Comparison of ENCODE assay signal across 27 cellular contexts in genomic region chr11:69027704-69028372, GRCh38. TPM values are rescaled to one million over a fixed set of nuclear protein-coding genes. Genes with fewer than 3 reads are reported as not detected.
DNase-seq lines count a peak whose midpoint lies in the region; ATAC-seq, FAIRE-seq and TF ChIP-seq lines count a peak whose summit lies in the region.
"Had no signal": no experiment of that assay in that cellular context is flagged by ENCODE, and none has a peak within 500 bp of the region (broad histone marks: within the 10 kb centered on the region; RNA-seq: fewer than 3 reads in every experiment).

No MANE protein-coding gene starts in this region.

- DNase-seq in A549 (ENCODE audit: low read depth in 1 of 2, low spot score in 1 of 2) (peak in 1 of 2 experiments; percentile 41), HuH-7.5 (ENCODE audit: low spot score) (peak; percentile 98), SKM-1 (lab: John Stamatoyannopoulos, UW; ENCODE audit: unreplicated experiment) (peak; percentile 77), iris pigment epithelial cell (ENCODE audit: low read depth) (peak; percentile 68), WERI-Rb-1 (no peak), sigmoid colon (no peak)
- DNase-seq: activated CD4-positive, alpha-beta T cell treated with anti-CD3 and anti-CD28 coated beads, Interleukin-2, amount 50 U/mL, for 4 hours; activated naive CD4-positive, alpha-beta T cell; activated T-cell treated with anti-CD3 and anti-CD28 coated beads for 4 hours; aorta; DMS153; glutamatergic neuron; HFFc6; left ventricle myocardium inferior; NCI-H187; NCI-H446; NK-92 treated with Interleukin-12 subunit alpha and Interleukin-12 subunit beta, amount 100 ng/mL, for 24 hours; nucleus accumbens; stimulated activated CD4-positive, alpha-beta T cell treated with anti-CD3 and anti-CD28 coated beads, Interleukin-15, amount 100 ng/mL, for 24 hours; T-cell had no signal

- H3K27ac ChIP-seq in A549: peak overlapping the region in 1 of 2 experiments; percentile 37; a peak in 2 of 6 replicates
- H3K27ac ChIP-seq in WERI-Rb-1: no peak overlapping the region
- H3K27ac ChIP-seq in sigmoid colon: peak overlapping the region in 1 of 4 donors; percentile 31
- H3K27ac ChIP-seq: C4-2B, left ventricle myocardium inferior had no signal

- H3K4me1 ChIP-seq in A549 (peaks cover 4% of the 10 kb centered on the region; the same call in 1 of the 3 replicates), sigmoid colon (peaks cover 0 to under 1% (median 0%) of the 10 kb centered on the region in 4 donors)
- H3K4me1 ChIP-seq: left ventricle myocardium inferior had no signal

- H3K27me3 ChIP-seq in WERI-Rb-1 (ENCODE audit: insufficient read depth, low read depth, severe bottlenecking): no peaks in the 10 kb centered on the region
- H3K27me3 ChIP-seq in sigmoid colon: no peaks in the 10 kb centered on the region

- no peak for TF ChIP-seq CTCF in A549 (IDR thresholded peaks at IDR 0.05)
- no peak for TF ChIP-seq CTCF in WERI-Rb-1 (IDR thresholded peaks at IDR 0.05; ENCODE audit: low read depth, low read length)
- TF ChIP-seq CTCF in sigmoid colon (IDR thresholded peaks at IDR 0.05): no peak

- no peak overlapping the region; the same call in 2 of the 3 replicates for H3K4me2 ChIP-seq in A549

- WGBS in A549 (ENCODE audit: missing lambda C conversion rate): 54% methylated on average over 9 of the region's 9 CpGs
- WGBS in sigmoid colon, 2 donors: 65 to 69% methylated on average over 9 of the region's 9 CpGs

- intact Hi-C loops in sigmoid colon (cut with DNase I): no loop called here

- ATAC-seq in A549 (peak; percentile 42 to 75; a peak in 3 of 6 replicates), GM19397 (IDR thresholded peaks at IDR 0.05; ENCODE audit: unreplicated experiment) (no peak), GM19452 (IDR thresholded peaks at IDR 0.05; ENCODE audit: unreplicated experiment) (no peak)
- ATAC-seq: esophagus mucosa, T-cell had no signal

- CTCF ChIA-PET in A549 (lab: Yijun Ruan, JAX): interaction anchor here (0.6 to 1.7 kb wide), 7 partner anchors 9 to 616 kb away, joined by 3 to 4 read pairs (median 3); no protein-coding TSS in a partner anchor

- H3K9me3 ChIP-seq in A549: no peaks in the 10 kb centered on the region
- no peaks in the 10 kb centered on the region for H3K9me3 ChIP-seq in WERI-Rb-1 (ENCODE audit: severe bottlenecking)
- H3K9me3 ChIP-seq in sigmoid colon: no peaks in the 10 kb centered on the region
- H3K9me3 ChIP-seq: left ventricle myocardium inferior had no signal

- TF ChIP-seq RAD21 in A549 (conservative IDR thresholded peaks at IDR 0.05 in 1 of 2, IDR thresholded peaks at IDR 0.05 in 1 of 2): no peak

- H3K4me3 ChIP-seq in A549: no peak overlapping the region
- H3K4me3 ChIP-seq in WERI-Rb-1 (ENCODE audit: low read depth, low read length): no peak overlapping the region
- no peak overlapping the region for H3K4me3 ChIP-seq in sigmoid colon
- H3K4me3 ChIP-seq: left ventricle myocardium inferior had no signal

- POLR2A ChIA-PET in A549 (lab: Yijun Ruan, JAX): interaction anchor here (0.6 kb wide), 1 partner anchor 18 kb away, joined by 5 read pairs; no protein-coding TSS in a partner anchor

- no peak for FAIRE-seq in A549 (lab: Jason Lieb, UNC)
- FAIRE-seq: GM12892 had no signal

- TF ChIP-seq EP300 in A549 (IDR thresholded peaks at IDR 0.05) (no peak), sigmoid colon (IDR thresholded peaks at IDR 0.05) (no peak)

- no peak for TF ChIP-seq POLR2A in A549 (IDR thresholded peaks at IDR 0.05; ENCODE audit: low read length)
- TF ChIP-seq POLR2A in sigmoid colon (IDR thresholded peaks at IDR 0.05): no peak

- H3K36me3 ChIP-seq in WERI-Rb-1 (no peaks in the 10 kb centered on the region), sigmoid colon (no peaks in the 10 kb centered on the region)
- H3K36me3 ChIP-seq: left ventricle myocardium inferior had no signal

TF ChIP-seq in A549, 52 proteins besides CTCF, POLR2A, EP300 and RAD21:
- TF ChIP-seq CEBPB (IDR thresholded peaks at IDR 0.05) (peak in 1 of 2 experiments; percentile 79; a peak in 1 of 4 replicates), RARB (CRISPR knock-in tag; IDR thresholded peaks at IDR 0.05) (no peak)

RNA-seq across cellular contexts. Expression of gene MRGPRF, which starts 14.8 kb away (rescaled TPM):
- polyA plus RNA-seq in A549 (2011; rRNA removed) (not detected in 2 replicates), A549 (2017; fragmentation: RNase III; extraction: RNeasy Plus Mini Kit Qiagen cat#74134 plus additional on column Dnase treatment) (0.04 to 0.08 TPM in 2 of 3 replicates, not detected in the other), sigmoid colon (10 to 100 TPM in 1 of 3 donors, 1 to 10 TPM in 2; 1.8 to 18.7 (median 4.2) TPM)
- polyA plus RNA-seq in A549 (2012; cell fraction: cytosol; rRNA removed): 0.04 and 0.10 TPM in 2 replicates
- polyA plus RNA-seq in A549 (2012; cell fraction: nucleus; rRNA removed): 0.05 and 0.08 TPM in 2 replicates
- polyA minus RNA-seq in A549 (2011; rRNA and poly(A)+ RNA removed): not detected in 2 replicates
- total RNA-seq in sigmoid colon: 100 to 1,000 TPM; 118 to 263 (median 138) TPM
- total RNA-seq: HT1080, T-cell had no signal

RNA-seq across cellular contexts. Expression of gene TPCN2, which starts 20.9 kb away (rescaled TPM):
- 8.1 and 8.9 TPM in 2 replicates for polyA plus RNA-seq in A549 (2011; rRNA removed)
- polyA plus RNA-seq in A549 (2012; cell fraction: cytosol; rRNA removed): 9.4 and 11.6 TPM in 2 replicates
- polyA plus RNA-seq in A549 (2012; cell fraction: nucleus; rRNA removed): 34.4 and 38.1 TPM in 2 replicates
- 8.8 to 9.1 TPM (median 9.0 TPM) in 3 replicates for polyA plus RNA-seq in A549 (2017; fragmentation: RNase III; extraction: RNeasy Plus Mini Kit Qiagen cat#74134 plus additional on column Dnase treatment)
- polyA minus RNA-seq in A549 (2011; rRNA and poly(A)+ RNA removed): 10.1 and 13.1 TPM in 2 replicates
- 10 to 100 TPM; 17.5 to 43.5 (median 25.3) TPM for total RNA-seq in sigmoid colon
- 10 to 100 TPM in 1 of 3 donors, 1 to 10 TPM in 2; 1.6 to 14.4 (median 1.8) TPM for polyA plus RNA-seq in sigmoid colon

RNA-seq across cellular contexts. Expression of gene MRGPRD, which starts 47.1 kb away (rescaled TPM):
- polyA plus RNA-seq in A549 (2011; rRNA removed) (not detected in 2 replicates), A549 (2017; fragmentation: RNase III; extraction: RNeasy Plus Mini Kit Qiagen cat#74134 plus additional on column Dnase treatment) (not detected in 3 replicates), sigmoid colon (not detected)
- not detected in 2 replicates for polyA plus RNA-seq in A549 (2012; cell fraction: cytosol; rRNA removed)
- polyA plus RNA-seq in A549 (2012; cell fraction: nucleus; rRNA removed): not detected in 2 replicates
- polyA minus RNA-seq in A549 (2011; rRNA and poly(A)+ RNA removed): not detected in 2 replicates
- 1 to 10 TPM in 3 of 4 donors, not detected in 1; 1.9 to 2.2 (median 2.1) TPM for total RNA-seq in sigmoid colon
- total RNA-seq: esophagus mucosa, HFFc6, HT1080, left ventricle myocardium inferior, T-cell, temporal lobe had no signal
- polyA plus RNA-seq: aorta had no signal

Comparison
In these comparisons a context has a peak if more than half of its experiments do, and no peak if none do; other contexts are left out.
1. ATAC-seq: peak in A549 (2 of 2); none in GM19397 (single experiment) and GM19452 (single experiment).
2. DNase-seq: peak in HuH-7.5 (single experiment), SKM-1 (single experiment) and iris pigment epithelial cell (single experiment); none in WERI-Rb-1 (single experiment) and sigmoid colon (single experiment).